Comparison of ENCODE assay signal across 12 cellular contexts in the genomic region with DNA sequence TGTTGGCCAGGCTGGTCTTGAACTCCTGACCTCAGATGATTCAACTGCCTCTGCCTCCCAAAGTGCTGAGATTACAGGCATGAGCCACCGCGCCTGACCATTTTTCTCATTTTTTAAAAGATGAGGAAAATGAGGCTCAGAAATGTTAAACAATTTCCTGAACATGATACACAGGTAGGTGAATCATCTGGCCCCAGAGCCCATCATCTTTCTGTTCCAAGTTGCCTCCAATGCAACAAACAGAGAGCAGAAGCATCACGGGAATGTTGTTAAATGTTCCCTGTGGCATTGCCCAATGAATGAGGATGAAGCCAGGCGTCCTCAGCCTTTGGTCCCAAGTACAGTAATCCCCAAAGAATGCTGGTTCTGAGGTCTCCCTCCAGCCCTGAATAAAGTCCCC. TPM values are rescaled to one million over a fixed set of nuclear protein-coding genes. Genes with fewer than 3 reads are reported as not detected.
DNase-seq lines count a peak whose midpoint lies in the region; ATAC-seq and TF ChIP-seq lines count a peak whose summit lies in the region.
"Had no signal": no experiment of that assay in that cellular context is flagged by ENCODE, and none has a peak within 500 bp of the region (broad histone marks: within the 10 kb centered on the region; RNA-seq: fewer than 3 reads in every experiment).

No MANE protein-coding gene starts in this region.

- 0 out of 4 replicates have a peak, but pooled peaks of 1 of the 2 experiments have one; percentile 27 for TF ChIP-seq EP300 in SK-N-SH (IDR thresholded peaks at IDR 0.05; ENCODE audit: borderline replicate concordance in 1 of 2, low read depth in 1 of 2, low read length in 1 of 2)

- no peak for TF ChIP-seq RAD21 in SK-N-SH (IDR thresholded peaks at IDR 0.05; ENCODE audit: low read length)

- H3K9me3 ChIP-seq in SK-N-SH = no peaks in the 10 kb centered on the region
- no peaks in the 10 kb centered on the region for H3K9me3 ChIP-seq in smooth muscle cell (replicated peaks; ENCODE audit: low read depth)
- no peaks in the 10 kb centered on the region for H3K9me3 ChIP-seq in SJCRH30 (replicated peaks)

- H2AFZ ChIP-seq in SK-N-SH (ENCODE audit: low read depth) (peak overlapping the region; percentile 37; the same call in 1 of the 2 replicates), smooth muscle cell (ENCODE audit: low read depth) (no peak overlapping the region)
- H2AFZ ChIP-seq: neural progenitor cell had no signal

- POLR2A ChIA-PET in SK-N-SH (lab: Yijun Ruan, JAX) = no interaction called here

- H3K9me2 ChIP-seq in SK-N-SH = no peaks in the 10 kb centered on the region

- H4K20me1 ChIP-seq in SK-N-SH (ENCODE audit: insufficient read depth) = no peaks in the 10 kb centered on the region
- H4K20me1 ChIP-seq in smooth muscle cell (ENCODE audit: low read depth) = no peaks in the 10 kb centered on the region

- no peak for ATAC-seq in HG03432 (IDR thresholded peaks at IDR 0.05; ENCODE audit: unreplicated experiment)
- ATAC-seq: left ventricle myocardium superior had no signal

- H3K79me2 ChIP-seq in SK-N-SH (ENCODE audit: insufficient read depth) (no peaks in the 10 kb centered on the region), smooth muscle cell (ENCODE audit: low read depth) (no peaks in the 10 kb centered on the region)

- 17% methylated on average over 4 of the region's 4 CpGs for WGBS in SK-N-SH (ENCODE audit: low lambda C conversion rate)
- WGBS in smooth muscle cell (ENCODE audit: low lambda C conversion rate) = 19% methylated on average over 4 of the region's 4 CpGs

- H3K27ac ChIP-seq in SK-N-SH (ENCODE audit: low read depth in 2 of 2, low read length in 1 of 2) (peak overlapping the region in 1 of 2 experiments; percentile 73; a peak in 2 of 4 replicates), smooth muscle cell (ENCODE audit: low read depth) (peak overlapping the region; percentile 96), SJCRH30 (no peak overlapping the region)
- H3K27ac ChIP-seq: neural progenitor cell, spleen had no signal

- H3K4me1 ChIP-seq in SK-N-SH (ENCODE audit: control insufficient read depth in 1 of 2, insufficient read depth in 2 of 2, low read depth in 1 of 2, low read length in 1 of 2) = no peaks in the 10 kb centered on the region
- H3K4me1 ChIP-seq in smooth muscle cell (ENCODE audit: low read depth) = peaks cover 5% of the 10 kb centered on the region
- no peaks in the 10 kb centered on the region; the same call in 1 of the 2 replicates for H3K4me1 ChIP-seq in SJCRH30
- H3K4me1 ChIP-seq: neural progenitor cell, spleen had no signal

- peak overlapping the region; percentile 39; the same call in 1 of the 2 replicates for H3K9ac ChIP-seq in SK-N-SH
- H3K9ac ChIP-seq in smooth muscle cell (ENCODE audit: low read depth) = no peak overlapping the region
- H3K9ac ChIP-seq: neural progenitor cell had no signal

- H3K4me3 ChIP-seq in SK-N-SH (ENCODE audit: low read depth in 2 of 2, low read length in 1 of 2) (no peak overlapping the region), fibroblast of pulmonary artery (replicated peaks; ENCODE audit: low read depth, low read length) (no peak overlapping the region), smooth muscle cell (no peak overlapping the region), SJCRH30 (no peak overlapping the region)
- H3K4me3 ChIP-seq: neural progenitor cell, spleen had no signal

- peak overlapping the region; percentile 29; the same call in 1 of the 2 replicates for H3K4me2 ChIP-seq in SK-N-SH
- no peak overlapping the region for H3K4me2 ChIP-seq in smooth muscle cell
- H3K4me2 ChIP-seq: neural progenitor cell had no signal

- DNase-seq in GOT3 (lab: John Stamatoyannopoulos, UW) (peak; percentile 6), SK-N-SH (no peak), fibroblast of pulmonary artery (ENCODE audit: low read depth) (peak; percentile 76), smooth muscle cell (lab: John Stamatoyannopoulos, UW; ENCODE audit: unreplicated experiment) (no peak), NCI-H146 treated with DMSO at 0.1 percent for 48 hours (lab: John Stamatoyannopoulos, UW; ENCODE audit: unreplicated experiment) (no peak), SJCRH30 (no peak)
- DNase-seq: left ventricle myocardium superior, MM.1S, NCI-H2171, spleen had no signal

- H3F3A ChIP-seq in SK-N-SH (replicated peaks; ENCODE audit: insufficient read depth) (peaks cover 22% of the 10 kb centered on the region), smooth muscle cell (ENCODE audit: low read depth) (peaks cover 7% of the 10 kb centered on the region)

- H3K36me3 ChIP-seq in SK-N-SH (replicated peaks in 1 of 2; ENCODE audit: control insufficient read depth in 1 of 2, insufficient read depth in 2 of 2, low read length in 1 of 2) (no peaks in the 10 kb centered on the region), smooth muscle cell (ENCODE audit: low read depth) (no peaks in the 10 kb centered on the region), SJCRH30 (no peaks in the 10 kb centered on the region)
- H3K36me3 ChIP-seq: neural progenitor cell, spleen had no signal

- CTCF ChIA-PET in SK-N-SH (lab: Yijun Ruan, JAX) = interaction anchor here (1.2 to 1.6 kb wide), 3 partner anchors 9 to 266 kb away, joined by 3 to 5 read pairs (median 4); a partner anchor contains a TSS

- no peaks in the 10 kb centered on the region for H3K27me3 ChIP-seq in SK-N-SH (ENCODE audit: insufficient read depth)
- no peaks in the 10 kb centered on the region for H3K27me3 ChIP-seq in smooth muscle cell (ENCODE audit: low read depth)
- no peaks in the 10 kb centered on the region for H3K27me3 ChIP-seq in SJCRH30
- H3K27me3 ChIP-seq: neural progenitor cell had no signal

- TF ChIP-seq CTCF in SK-N-SH (IDR thresholded peaks at IDR 0.05) (no peak), fibroblast of pulmonary artery (IDR thresholded peaks at IDR 0.05; ENCODE audit: low read length, missing control alignments) (no peak), smooth muscle cell (IDR thresholded peaks at IDR 0.05; ENCODE audit: borderline replicate concordance, insufficient read depth, poor library complexity, severe bottlenecking) (no peak)

TF ChIP-seq in SK-N-SH, 30 proteins besides CTCF, POLR2A, EP300 and RAD21:
- TF ChIP-seq, protein P1, sequence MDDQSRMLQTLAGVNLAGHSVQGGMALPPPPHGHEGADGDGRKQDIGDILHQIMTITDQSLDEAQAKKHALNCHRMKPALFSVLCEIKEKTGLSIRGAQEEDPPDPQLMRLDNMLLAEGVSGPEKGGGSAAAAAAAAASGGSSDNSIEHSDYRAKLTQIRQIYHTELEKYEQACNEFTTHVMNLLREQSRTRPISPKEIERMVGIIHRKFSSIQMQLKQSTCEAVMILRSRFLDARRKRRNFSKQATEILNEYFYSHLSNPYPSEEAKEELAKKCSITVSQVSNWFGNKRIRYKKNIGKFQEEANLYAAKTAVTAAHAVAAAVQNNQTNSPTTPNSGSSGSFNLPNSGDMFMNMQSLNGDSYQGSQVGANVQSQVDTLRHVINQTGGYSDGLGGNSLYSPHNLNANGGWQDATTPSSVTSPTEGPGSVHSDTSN (IDR thresholded peaks at IDR 0.05) = 0 out of 2 replicates have a peak, but pooled peaks have one; percentile 6
- TF ChIP-seq, protein P2, sequence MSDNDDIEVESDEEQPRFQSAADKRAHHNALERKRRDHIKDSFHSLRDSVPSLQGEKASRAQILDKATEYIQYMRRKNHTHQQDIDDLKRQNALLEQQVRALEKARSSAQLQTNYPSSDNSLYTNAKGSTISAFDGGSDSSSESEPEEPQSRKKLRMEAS (IDR thresholded peaks at IDR 0.05; ENCODE audit: low read depth) = no peak
- TF ChIP-seq FOSL2 (IDR thresholded peaks at IDR 0.05; ENCODE audit: borderline replicate concordance, low read depth) (peak; percentile 58; the same call in 1 of the 2 replicates), YY1 (IDR thresholded peaks at IDR 0.05; ENCODE audit: low read depth) (no peak), RXRA (IDR thresholded peaks at IDR 0.05; ENCODE audit: borderline replicate concordance, low read depth) (peak; percentile 52; the same call in 1 of the 2 replicates), FOXM1 (IDR thresholded peaks at IDR 0.05; ENCODE audit: low read depth) (no peak), JUND (IDR thresholded peaks at IDR 0.05) (peak; percentile 55), TCF12 (IDR thresholded peaks at IDR 0.05) (peak; percentile 54), ELF1 (IDR thresholded peaks at IDR 0.05) (no peak), GABPA (IDR thresholded peaks at IDR 0.05; ENCODE audit: low read depth) (no peak), NFIC (IDR thresholded peaks at IDR 0.05; ENCODE audit: borderline replicate concordance) (peak; percentile 36; the same call in 1 of the 2 replicates)

RNA-seq across cellular contexts. Expression of a gene that starts 31.3 kb away (rescaled TPM):
- 379 and 420 TPM in 2 replicates for polyA plus RNA-seq in SK-N-SH (2012; rRNA removed)
- 504 and 630 TPM in 2 replicates for polyA plus RNA-seq in SK-N-SH (2012; cell fraction: cytosol; rRNA removed)
- 219 and 334 TPM in 2 replicates for polyA plus RNA-seq in SK-N-SH (2012; cell fraction: nucleus; rRNA removed)
- total RNA-seq in smooth muscle cell = 481 and 521 TPM in 2 replicates
- polyA plus RNA-seq in smooth muscle cell = 586 and 597 TPM in 2 replicates
- total RNA-seq in SJCRH30 (2014; rRNA removed; shearing (Covaris generic)) = 442 and 448 TPM in 2 replicates

RNA-seq across cellular contexts. Expression of a gene that starts 36.9 kb away (rescaled TPM):
- polyA plus RNA-seq in SK-N-SH (2012; rRNA removed) (37.2 and 59.1 TPM in 2 replicates), smooth muscle cell (not detected in 2 replicates)
- 50.5 and 56.0 TPM in 2 replicates for polyA plus RNA-seq in SK-N-SH (2012; cell fraction: cytosol; rRNA removed)
- 59.9 and 106 TPM in 2 replicates for polyA plus RNA-seq in SK-N-SH (2012; cell fraction: nucleus; rRNA removed)
- total RNA-seq in smooth muscle cell = not detected in 2 replicates
- total RNA-seq in SJCRH30 (2014; rRNA removed; shearing (Covaris generic)) = 0.08 TPM in 1 of 2 replicates, not detected in the other
- total RNA-seq: left ventricle myocardium superior had no signal

Comparison
In these comparisons a context has a peak if more than half of its experiments do, and no peak if none do; other contexts are left out.
1. DNase-seq: peak in GOT3 (single experiment) and fibroblast of pulmonary artery (single experiment); none in SK-N-SH (single experiment), smooth muscle cell (single experiment), NCI-H146 treated with DMSO at 0.1 percent for 48 hours (single experiment) and SJCRH30 (0 of 2).